In genomic region chr7:122046402-122046801, GRCh38 we compare ENCODE assay signal across 22 cellular contexts.
"Had no signal": no experiment of that assay in that cellular context is flagged by ENCODE, and none has a peak within 500 bp of the region (broad histone marks: within the 10 kb centered on the region; RNA-seq: fewer than 3 reads in every experiment).

No MANE protein-coding gene starts in this region.

- H3K4me1 ChIP-seq: gastrocnemius medialis, prostate gland, right atrium auricular region, sigmoid colon, stomach, thyroid gland, vagina had no signal

- H3K27ac ChIP-seq: coronary artery, gastrocnemius medialis, prostate gland, right atrium auricular region, sigmoid colon, stomach, thyroid gland, vagina had no signal

- FAIRE-seq: endothelial cell of umbilical vein, kidney had no signal

- H3K27ac Mint-ChIP-seq: naive thymus-derived CD8-positive, alpha-beta T cell; nephron progenitor cell; stimulated activated effector memory CD8-positive, alpha-beta T cell treated with anti-CD3 and anti-CD28 coated beads, Interleukin-12 subunit alpha, Interleukin-12 subunit beta, amount 100 ng/mL, for 72 hours had no signal

- H3K4me3 Mint-ChIP-seq: naive thymus-derived CD8-positive, alpha-beta T cell; nephron progenitor cell; stimulated activated effector memory CD8-positive, alpha-beta T cell treated with anti-CD3 and anti-CD28 coated beads, Interleukin-12 subunit alpha, Interleukin-12 subunit beta, amount 100 ng/mL, for 72 hours had no signal

- ATAC-seq: gastrocnemius medialis; left lobe of liver; naive thymus-derived CD8-positive, alpha-beta T cell; stimulated activated effector memory CD8-positive, alpha-beta T cell treated with anti-CD3 and anti-CD28 coated beads, Interleukin-12 subunit alpha, Interleukin-12 subunit beta, amount 100 ng/mL, for 72 hours had no signal

- H3K9me3 ChIP-seq: gastrocnemius medialis, prostate gland, right atrium auricular region, sigmoid colon, stomach, thyroid gland, vagina had no signal

- DNase-seq: dermis blood vessel endothelial cell; effector memory CD4-positive, alpha-beta T cell; gastrocnemius medialis; head of caudate nucleus; kidney; naive thymus-derived CD8-positive, alpha-beta T cell; nephron progenitor cell; nucleus accumbens; sigmoid colon; stimulated activated CD4-positive, alpha-beta T cell treated with anti-CD3 and anti-CD28 coated beads, Interleukin-2, amount 100 ng/mL, for 24 hours; stimulated activated CD4-positive, alpha-beta T cell treated with anti-CD3 and anti-CD28 coated beads, Interleukin-4, amount 100 ng/mL, for 24 hours; stimulated activated naive CD4-positive, alpha-beta T cell treated with Interleukin-2 at 50 U/mL for 16 hours; stomach; thyroid gland; trophoblast cell had no signal

- H3K9me3 Mint-ChIP-seq: nephron progenitor cell had no signal

- H3K36me3 Mint-ChIP-seq: naive thymus-derived CD8-positive, alpha-beta T cell; stimulated activated effector memory CD8-positive, alpha-beta T cell treated with anti-CD3 and anti-CD28 coated beads, Interleukin-12 subunit alpha, Interleukin-12 subunit beta, amount 100 ng/mL, for 72 hours had no signal

- H3K36me3 ChIP-seq: gastrocnemius medialis, prostate gland, right atrium auricular region, sigmoid colon, stomach, thyroid gland, vagina had no signal

- H3K27me3 ChIP-seq: gastrocnemius medialis, right atrium auricular region, sigmoid colon, stomach, thyroid gland, vagina had no signal

- H3K4me3 ChIP-seq: coronary artery, gastrocnemius medialis, prostate gland, right atrium auricular region, sigmoid colon, stomach, thyroid gland, vagina had no signal

- H3K4me1 Mint-ChIP-seq: naive thymus-derived CD8-positive, alpha-beta T cell; nephron progenitor cell; stimulated activated effector memory CD8-positive, alpha-beta T cell treated with anti-CD3 and anti-CD28 coated beads, Interleukin-12 subunit alpha, Interleukin-12 subunit beta, amount 100 ng/mL, for 72 hours had no signal
